Comparison of ENCODE assay signal across 15 cellular contexts in genomic region chr16:79317521-79317920, GRCh38.
"Had no signal": no experiment of that assay in that cellular context is flagged by ENCODE, and none has a peak within 500 bp of the region (broad histone marks: within the 10 kb centered on the region; RNA-seq: fewer than 3 reads in every experiment).

No MANE protein-coding gene starts in this region.

- H3K27ac Mint-ChIP-seq: activated naive CD8-positive, alpha-beta T cell treated with anti-CD3 and anti-CD28 coated beads, Interleukin-2, amount 10 ng/mL, durations not matched to agents 7 days and 5 days; mesothelial cell of epicardium had no signal

- H3K27me3 ChIP-seq: sigmoid colon, thyroid gland had no signal

- H3K9me3 ChIP-seq: pancreas, sigmoid colon, spleen, thyroid gland had no signal

- DNase-seq: activated gamma-delta T cell treated with Interleukin-2 at 50 U/mL for 16 hours; activated naive CD8-positive, alpha-beta T cell treated with anti-CD3 and anti-CD28 coated beads, Interleukin-2, amount 10 ng/mL, durations not matched to agents 7 days and 5 days; anterior cingulate cortex; cortex of kidney; effector CD8-positive, alpha-beta T cell; foreskin keratinocyte; glutamatergic neuron; left colon; pancreas; sigmoid colon; spleen; thyroid gland had no signal

- H3K4me3 Mint-ChIP-seq: activated naive CD8-positive, alpha-beta T cell treated with anti-CD3 and anti-CD28 coated beads, Interleukin-2, amount 10 ng/mL, durations not matched to agents 7 days and 5 days; mesothelial cell of epicardium; neural crest cell had no signal

- H3K4me1 ChIP-seq: foreskin keratinocyte, pancreas, sigmoid colon, thyroid gland had no signal

- H3K4me1 Mint-ChIP-seq: activated naive CD8-positive, alpha-beta T cell treated with anti-CD3 and anti-CD28 coated beads, Interleukin-2, amount 10 ng/mL, durations not matched to agents 7 days and 5 days; neural crest cell had no signal

- H3K27ac ChIP-seq: foreskin keratinocyte, pancreas, sigmoid colon, SK-N-MC, spleen, thyroid gland had no signal

- H3K36me3 Mint-ChIP-seq: activated naive CD8-positive, alpha-beta T cell treated with anti-CD3 and anti-CD28 coated beads, Interleukin-2, amount 10 ng/mL, durations not matched to agents 7 days and 5 days; mesothelial cell of epicardium had no signal

- ATAC-seq: foreskin keratinocyte, left colon, pancreas had no signal

- H3K9me3 Mint-ChIP-seq: activated naive CD8-positive, alpha-beta T cell treated with anti-CD3 and anti-CD28 coated beads, Interleukin-2, amount 10 ng/mL, durations not matched to agents 7 days and 5 days; mesothelial cell of epicardium; neural crest cell had no signal
